In the genomic region with DNA sequence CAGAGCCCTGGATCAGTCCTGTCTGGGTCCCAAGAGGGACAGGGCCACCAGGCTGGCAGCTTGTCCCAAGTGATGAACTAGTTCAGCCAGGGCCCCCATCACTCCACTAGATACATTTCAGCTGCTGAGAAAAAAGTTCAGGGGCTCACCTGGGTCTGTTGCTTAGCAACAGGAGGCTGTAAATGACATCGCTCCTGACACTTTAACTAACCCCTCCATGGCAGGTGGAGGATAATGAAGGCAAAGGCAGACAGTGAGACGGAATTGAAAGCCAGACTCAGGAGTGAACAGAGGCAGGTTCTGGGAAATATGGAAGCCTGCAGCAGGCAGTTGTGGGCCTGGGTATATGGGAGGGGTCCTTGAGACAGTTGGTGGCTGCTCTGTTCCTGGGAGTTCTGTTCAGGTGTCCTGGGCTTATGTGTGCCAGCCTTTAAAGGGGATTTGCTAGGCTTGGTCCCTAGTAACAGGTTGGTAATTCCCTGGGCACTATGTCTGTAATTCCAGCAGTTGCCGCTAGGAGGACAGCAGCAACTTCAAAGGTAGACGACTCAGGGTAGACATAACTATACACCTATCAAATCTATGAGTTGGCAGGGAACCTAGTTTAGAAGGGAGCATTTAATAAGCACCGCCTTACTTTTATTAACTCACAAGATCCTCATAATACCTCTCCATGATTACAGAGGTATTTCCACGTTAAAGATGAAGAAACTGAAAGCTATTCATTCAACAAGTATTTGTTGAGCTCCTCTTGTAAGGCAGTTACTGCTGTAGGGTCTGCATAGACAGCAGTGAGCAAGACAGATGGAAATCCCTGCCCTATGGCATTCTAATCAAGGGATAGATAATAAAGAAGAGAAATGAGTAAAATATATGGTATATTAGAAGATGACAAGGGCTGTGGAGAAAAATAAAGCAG, we compare ENCODE assay signal across 8 cellular contexts.
A peak's percentile ranks its signal among the peaks of the same experiment; 100 is the strongest.
DNase-seq lines count a peak whose midpoint lies in the region; ATAC-seq and TF ChIP-seq lines count a peak whose summit lies in the region.

No MANE protein-coding gene starts in this region.

- ATAC-seq in foreskin keratinocyte, result peak; percentile 73
- no peak for ATAC-seq in GM19463 (IDR thresholded peaks at IDR 0.05; ENCODE audit: unreplicated experiment)

- TF ChIP-seq CTCF in foreskin keratinocyte (conservative IDR thresholded peaks at IDR 0.05), result peak; percentile 73

- H3K4me1 ChIP-seq in foreskin keratinocyte, result no peaks in the 10 kb centered on the region

- peaks cover 6% of the 10 kb centered on the region for H3K27me3 ChIP-seq in foreskin keratinocyte

- DNase-seq in NCI-H2196 (lab: John Stamatoyannopoulos, UW; ENCODE audit: unreplicated experiment) (peak; percentile 53), NCI-H2196 treated with DMSO at 0.1 percent for 48 hours (lab: John Stamatoyannopoulos, UW; ENCODE audit: unreplicated experiment) (no peak), NCI-H526 treated with DMSO at 0.1 percent for 48 hours (lab: John Stamatoyannopoulos, UW) (peak; percentile 40), foreskin keratinocyte (peak; percentile 13 to 39), GF-D8 (lab: John Stamatoyannopoulos, UW) (no peak)
- DNase-seq in activated CD8-positive, alpha-beta memory T cell treated with anti-CD3 and anti-CD28 coated beads, Interleukin-2, amount 50 U/mL, for 48 hours, result peak; percentile 83
- DNase-seq in stimulated activated CD4-positive, alpha-beta T cell treated with anti-CD3 and anti-CD28 coated beads, Interleukin-15, amount 100 ng/mL, for 24 hours, result peak; percentile 76

- no peak overlapping the region for H3K27ac ChIP-seq in foreskin keratinocyte

Comparison
In these comparisons a context has a peak if more than half of its experiments do, and no peak if none do; other contexts are left out.
1. DNase-seq: peak in NCI-H2196 (single experiment), NCI-H526 treated with DMSO at 0.1 percent for 48 hours (single experiment), activated CD8-positive, alpha-beta memory T cell treated with anti-CD3 and anti-CD28 coated beads, Interleukin-2, amount 50 U/mL, for 48 hours (single experiment), foreskin keratinocyte (2 of 2) and stimulated activated CD4-positive, alpha-beta T cell treated with anti-CD3 and anti-CD28 coated beads, Interleukin-15, amount 100 ng/mL, for 24 hours (single experiment); none in NCI-H2196 treated with DMSO at 0.1 percent for 48 hours (single experiment) and GF-D8 (single experiment).